ENCODE assay signal across 35 cellular contexts in the genomic region with DNA sequence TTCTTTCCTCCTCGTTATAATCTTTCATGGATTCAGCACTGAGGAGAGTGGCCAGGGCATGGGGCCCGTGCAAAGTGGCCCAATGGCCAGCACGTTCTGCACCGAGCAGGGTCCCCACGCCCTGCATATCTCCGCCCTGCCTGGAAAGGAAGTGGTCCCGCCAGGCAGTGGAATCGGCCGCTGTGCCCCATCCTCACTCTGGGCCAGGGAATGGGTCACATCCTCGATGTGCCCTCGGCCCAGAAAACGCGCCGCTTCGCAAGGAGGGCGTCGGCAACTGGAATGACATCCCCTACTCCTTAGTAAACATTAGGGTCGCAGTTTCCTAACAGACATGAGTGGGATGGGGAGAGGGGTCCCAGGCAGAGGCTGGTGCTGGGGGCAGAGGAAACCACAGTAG.
DNase-seq lines count a peak whose midpoint lies in the region; ATAC-seq and FAIRE-seq lines count a peak whose summit lies in the region.
"Had no signal": no experiment of that assay in that cellular context is flagged by ENCODE, and none has a peak within 500 bp of the region (broad histone marks: within the 10 kb centered on the region; RNA-seq: fewer than 3 reads in every experiment).

No MANE protein-coding gene starts in this region.

- no peak overlapping the region for H3K4me2 ChIP-seq in neuronal stem cell (ENCODE audit: insufficient read depth, low read length, poor library complexity, severe bottlenecking)
- H3K4me2 ChIP-seq: A549; BLaER1; BLaER1 treated with 17β-estradiol and CSF1 and Interleukin-3, amounts not matched to agents 10 nM and 100 nM had no signal

- H3K23ac ChIP-seq in neuronal stem cell (ENCODE audit: low read depth, low read length, poor library complexity): no peak overlapping the region

- no peak overlapping the region for H3K18ac ChIP-seq in neuronal stem cell (ENCODE audit: low read length)

- DNase-seq in activated gamma-delta T cell (lab: John Stamatoyannopoulos, UW): peak; percentile 0
- no peak for DNase-seq in activated gamma-delta T cell treated with Interleukin-2 at 50 U/mL for 16 hours
- peak; percentile 1 for DNase-seq in H7
- no peak for DNase-seq in neuronal stem cell (ENCODE audit: low spot score)
- DNase-seq in frontal cortex (ENCODE audit: low spot score in 2 of 2): no peak
- no peak for DNase-seq in anterior cingulate cortex (lab: John Stamatoyannopoulos, UW)
- DNase-seq: 8988T; ACHN; AML-193; BE2C; C1 segment of cervical spinal cord; Caco-2; Calu3; CD4-positive, alpha-beta memory T cell; CD4-positive, alpha-beta T cell; CD4-positive, CD25-positive, alpha-beta regulatory T cell; CD8-positive, alpha-beta memory T cell; CD8-positive, alpha-beta T cell; COR-L47; DMS 273 treated with DMSO at 0.1 percent for 48 hours; DMS153; DMS53; DMS79; DMS79 treated with DMSO at 0.1 percent for 48 hours; DND-41; EL had no signal

- H3K4me3 ChIP-seq in H7 (ENCODE audit: insufficient read depth, low read depth, low read length) (no peak overlapping the region), iPS-18c (ENCODE audit: insufficient read depth, low read depth, low read length) (peak overlapping the region; percentile 24; the same call in 1 of the 2 replicates), neuronal stem cell (ENCODE audit: low read length in 2 of 2) (no peak overlapping the region)
- H3K4me3 ChIP-seq: A549; BLaER1; BLaER1 treated with 17β-estradiol and CSF1 and Interleukin-3, amounts not matched to agents 10 nM and 100 nM had no signal

- no peaks in the 10 kb centered on the region for H3K79me1 ChIP-seq in neuronal stem cell (ENCODE audit: low read depth, low read length)

- no peaks in the 10 kb centered on the region for H3K4me1 ChIP-seq in neuronal stem cell (ENCODE audit: control insufficient read depth in 2 of 2, insufficient read depth in 1 of 2, low read depth in 1 of 2, low read length in 2 of 2)
- H3K4me1 ChIP-seq: A549; BE2C; BLaER1; BLaER1 treated with 17β-estradiol and CSF1 and Interleukin-3, amounts not matched to agents 10 nM and 100 nM; Caco-2 had no signal

- no peak overlapping the region for H3K9ac ChIP-seq in neuronal stem cell (ENCODE audit: low read depth, low read length, poor library complexity)
- H3K9ac ChIP-seq: BLaER1; BLaER1 treated with 17β-estradiol and CSF1 and Interleukin-3, amounts not matched to agents 10 nM and 100 nM had no signal

- H2AK5ac ChIP-seq in neuronal stem cell (ENCODE audit: low read depth, low read length): no peak overlapping the region

- H2AFZ ChIP-seq in neuronal stem cell (ENCODE audit: low read length): no peak overlapping the region

- H3K14ac ChIP-seq in neuronal stem cell (ENCODE audit: low read length): no peak overlapping the region

- no peak overlapping the region for H2BK12ac ChIP-seq in neuronal stem cell (ENCODE audit: low read length)

- no peak overlapping the region for H2BK120ac ChIP-seq in neuronal stem cell (ENCODE audit: low read depth, low read length)

- H4K8ac ChIP-seq in neuronal stem cell (ENCODE audit: low read depth, low read length): no peak overlapping the region

- no peaks in the 10 kb centered on the region for H3K27me3 ChIP-seq in H7 (ENCODE audit: control insufficient read depth, insufficient read depth, low read length)
- no peaks in the 10 kb centered on the region for H3K27me3 ChIP-seq in neuronal stem cell (ENCODE audit: control insufficient read depth in 3 of 3, insufficient read depth in 3 of 3, low read depth in 1 of 3, low read length in 3 of 3)
- H3K27me3 ChIP-seq: BE2C; BLaER1; BLaER1 treated with 17β-estradiol and CSF1 and Interleukin-3, amounts not matched to agents 10 nM and 100 nM had no signal

- no peak overlapping the region for H2BK5ac ChIP-seq in neuronal stem cell (ENCODE audit: low read length)

- ATAC-seq in HG03139 (IDR thresholded peaks at IDR 0.05; ENCODE audit: unreplicated experiment): no peak
- ATAC-seq: A549; CD8-positive, alpha-beta T cell had no signal

- peaks cover 28% of the 10 kb centered on the region for H3K9me3 ChIP-seq in iPS-18c (ENCODE audit: control insufficient read depth, insufficient read depth, low read length)
- peaks cover 13 to 29% of the 10 kb centered on the region in 2 donors for H3K9me3 ChIP-seq in neuronal stem cell (replicated peaks in 1 of 2; ENCODE audit: control insufficient read depth in 2 of 2, insufficient read depth in 1 of 2, low read depth in 1 of 2, low read length in 2 of 2)
- H3K9me3 ChIP-seq: BE2C, Caco-2 had no signal

- H3K36me3 ChIP-seq in H7 (replicated peaks; ENCODE audit: control insufficient read depth, insufficient read depth, low read length) (no peaks in the 10 kb centered on the region), neuronal stem cell (replicated peaks in 1 of 2; ENCODE audit: control insufficient read depth in 2 of 2, insufficient read depth in 2 of 2, low read length in 2 of 2) (no peaks in the 10 kb centered on the region)
- H3K36me3 ChIP-seq: BE2C had no signal

- H3K4ac ChIP-seq in neuronal stem cell (ENCODE audit: low read length): peak overlapping the region; percentile 5

- no peak overlapping the region for H3K27ac ChIP-seq in neuronal stem cell (replicated peaks; ENCODE audit: low read length)
- H3K27ac ChIP-seq: 22Rv1; A549; BLaER1; BLaER1 treated with 17β-estradiol and CSF1 and Interleukin-3, amounts not matched to agents 10 nM and 100 nM; C4-2B had no signal

- no CpG with 5 or more reads among the region's 18 CpGs for WGBS in neuronal stem cell (ENCODE audit: extremely low coverage in 2 of 2, insufficient read length in 2 of 2, insufficient replicate concordance in 1 of 2), 2 donors

- FAIRE-seq in frontal cortex (lab: Jason Lieb, UNC): no peak
- FAIRE-seq: A204.1, A549, D721Med had no signal

- no peak overlapping the region for H4K91ac ChIP-seq in neuronal stem cell (ENCODE audit: low read depth, low read length, poor library complexity)

- H2BK15ac ChIP-seq in neuronal stem cell (ENCODE audit: low read length): no peak overlapping the region

Comparison
In these comparisons a context has a peak if more than half of its experiments do, and no peak if none do; other contexts are left out.
1. DNase-seq: peak in activated gamma-delta T cell (single experiment) and H7 (single experiment); none in activated gamma-delta T cell treated with Interleukin-2 at 50 U/mL for 16 hours (single experiment), neuronal stem cell (single experiment), frontal cortex (0 of 2) and anterior cingulate cortex (0 of 58).